15 cellular contexts compared by ENCODE assay signal in the genomic region with DNA sequence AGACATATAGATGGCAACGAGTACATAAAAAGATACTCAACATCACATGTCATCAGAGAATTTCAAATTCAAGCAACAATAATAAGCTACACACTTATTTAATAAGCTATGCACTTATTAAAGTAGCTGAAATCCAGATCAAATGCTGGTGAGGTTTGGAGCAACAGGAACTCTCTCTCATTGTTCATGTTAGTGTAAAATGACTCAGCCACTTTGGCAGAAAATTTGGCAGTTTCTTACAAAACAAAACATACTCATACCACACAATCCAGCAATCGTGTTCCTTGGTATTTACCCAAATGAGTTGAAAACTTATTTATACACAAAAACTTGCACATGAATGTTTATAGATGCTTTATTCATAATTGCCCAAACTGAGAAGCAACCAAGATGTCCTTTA.
"Had no signal": no experiment of that assay in that cellular context is flagged by ENCODE, and none has a peak within 500 bp of the region (broad histone marks: within the 10 kb centered on the region; RNA-seq: fewer than 3 reads in every experiment).

No MANE protein-coding gene starts in this region.

- H3K27ac ChIP-seq: gastroesophageal sphincter, neural progenitor cell, pancreas, stomach had no signal

- H3K27me3 ChIP-seq: gastroesophageal sphincter, neural progenitor cell, pancreas, stomach had no signal

- ATAC-seq: activated T-cell treated with anti-CD3 and anti-CD28 coated beads, Interleukin-2, amount 50 U/mL, for 72 hours; esophagus mucosa; gastroesophageal sphincter; left ventricle myocardium superior; pancreas had no signal

- H3K9me3 ChIP-seq: gastroesophageal sphincter, pancreas, stomach had no signal

- H3K9me3 Mint-ChIP-seq: activated T-cell treated with anti-CD3 and anti-CD28 coated beads, Interleukin-2, amount 50 U/mL, for 72 hours; endodermal cell had no signal

- H3K4me3 Mint-ChIP-seq: activated T-cell treated with anti-CD3 and anti-CD28 coated beads, Interleukin-2, amount 50 U/mL, for 72 hours; endodermal cell; neural progenitor cell had no signal

- H3K9ac ChIP-seq: neural progenitor cell had no signal

- DNase-seq: activated CD4-positive, alpha-beta T cell treated with anti-CD3 and anti-CD28 coated beads, Interleukin-2, amount 50 U/mL, for 4 hours; activated T-cell treated with anti-CD3 and anti-CD28 coated beads, Interleukin-2, amount 50 U/mL, for 72 hours; cerebellar nuclear complex; endodermal cell; left ventricle myocardium superior; mesenchymal stem cell; pancreas; stimulated activated CD4-positive, alpha-beta T cell treated with anti-CD3 and anti-CD28 coated beads, Interleukin-4, amount 100 ng/mL, for 1 hour; stimulated activated CD8-positive, alpha-beta memory T cell treated with anti-CD3 and anti-CD28 coated beads, Interleukin-4, amount 100 ng/mL, for 48 hours; stomach had no signal

- H3K4me3 ChIP-seq: gastroesophageal sphincter, neural progenitor cell, pancreas, stomach had no signal

- H3K4me1 ChIP-seq: gastroesophageal sphincter, neural progenitor cell, pancreas, stomach had no signal

- H3K4me1 Mint-ChIP-seq: neural progenitor cell had no signal

- H3K36me3 ChIP-seq: gastroesophageal sphincter, neural progenitor cell, pancreas, stomach had no signal

- H3K27ac Mint-ChIP-seq: activated T-cell treated with anti-CD3 and anti-CD28 coated beads, Interleukin-2, amount 50 U/mL, for 72 hours; endodermal cell; neural progenitor cell had no signal

- H3K36me3 Mint-ChIP-seq: neural progenitor cell had no signal

- H2AFZ ChIP-seq: neural progenitor cell had no signal

- H3K4me2 ChIP-seq: neural progenitor cell had no signal

- FAIRE-seq: pancreas, TTC549, urothelium cell line had no signal
